ENCODE assay signal across 17 cellular contexts in genomic region chr2:240295256-240296103, GRCh38.
"Had no signal": no experiment of that assay in that cellular context is flagged by ENCODE, and none has a peak within 500 bp of the region (broad histone marks: within the 10 kb centered on the region; RNA-seq: fewer than 3 reads in every experiment).

No MANE protein-coding gene starts in this region.

- H3K27me3 ChIP-seq: ascending aorta, neutrophil, upper lobe of left lung had no signal

- H3K36me3 ChIP-seq: ascending aorta, neutrophil, upper lobe of left lung had no signal

- H3K4me1 ChIP-seq: ascending aorta, upper lobe of left lung had no signal

- H3K4me3 ChIP-seq: ascending aorta, lung, upper lobe of left lung had no signal

- H3K27ac ChIP-seq: ascending aorta, neutrophil, upper lobe of left lung had no signal

- H3K9me3 ChIP-seq: ascending aorta, neutrophil, upper lobe of left lung had no signal

- DNase-seq: activated CD4-positive, CD25-positive, alpha-beta regulatory T cell; activated naive CD4-positive, alpha-beta T cell; erythroblast; hippocampal formation; immature natural killer cell; left colon; midbrain; naive B cell; stimulated activated CD4-positive, alpha-beta T cell treated with anti-CD3 and anti-CD28 coated beads, Interleukin-12 subunit alpha, Interleukin-12 subunit beta, amount 100 ng/mL, for 4 hours; stimulated activated CD4-positive, alpha-beta T cell treated with anti-CD3 and anti-CD28 coated beads, Interleukin-2, amount 100 ng/mL, for 48 hours; stimulated activated naive CD8-positive, alpha-beta T cell treated with anti-CD3 and anti-CD28 coated beads, Interleukin-15, Interleukin-2, amounts not matched to agents 100 U/mL and 50 U/mL, for 24 hours; T-cell; upper lobe of left lung had no signal

- FAIRE-seq: TTC549 had no signal

- ATAC-seq: left colon; stimulated activated naive CD8-positive, alpha-beta T cell treated with anti-CD3 and anti-CD28 coated beads, Interleukin-15, Interleukin-2, amounts not matched to agents 100 U/mL and 50 U/mL, for 24 hours; T-cell had no signal
